Comparison of ENCODE assay signal across 8 cellular contexts in genomic region chr22:45212306-45212709, GRCh38. TPM values are rescaled to one million over a fixed set of nuclear protein-coding genes. Genes with fewer than 3 reads are reported as not detected.
DNase-seq lines count a peak whose midpoint lies in the region; ATAC-seq and TF ChIP-seq lines count a peak whose summit lies in the region.

No MANE protein-coding gene starts in this region.

- H3K4me3 ChIP-seq in BE2C (ENCODE audit: low read depth, low read length) (peak overlapping the region; percentile 60), RWPE2 (ENCODE audit: severe bottlenecking) (peak overlapping the region; percentile 10), neuronal stem cell (ENCODE audit: low read length in 2 of 2) (no peak overlapping the region)

- H3K9me3 ChIP-seq in BE2C (no peaks in the 10 kb centered on the region), RWPE2 (ENCODE audit: severe bottlenecking) (no peaks in the 10 kb centered on the region), neuronal stem cell (replicated peaks in 1 of 2; ENCODE audit: control insufficient read depth in 2 of 2, insufficient read depth in 1 of 2, low read depth in 1 of 2, low read length in 2 of 2) (no peaks in the 10 kb centered on the region)

- H3K4ac ChIP-seq in neuronal stem cell (ENCODE audit: low read length), result no peak overlapping the region

- no peaks in the 10 kb centered on the region for H3K27me3 ChIP-seq in BE2C
- H3K27me3 ChIP-seq in RWPE2 (ENCODE audit: insufficient read depth, poor library complexity, severe bottlenecking), result no peaks in the 10 kb centered on the region
- H3K27me3 ChIP-seq in neuronal stem cell (ENCODE audit: control insufficient read depth in 3 of 3, insufficient read depth in 3 of 3, low read depth in 1 of 3, low read length in 3 of 3), result no peaks in the 10 kb centered on the region

- H2BK12ac ChIP-seq in neuronal stem cell (ENCODE audit: low read length), result no peak overlapping the region

- no peak overlapping the region for H3K4me3 Mint-ChIP-seq in activated T-helper 2 cell treated with anti-CD3 and anti-CD28 coated beads, Interferon-gamma antibody, Interleukin-2, Interleukin-4, amounts not matched to agents 10 μg/mL and 5 μg/mL and 100 μg/mL, durations not matched to agents 14 hours and 24 hours and 36 hours (ENCODE audit: low read depth)

- ATAC-seq in RWPE2 (ENCODE audit: low read depth) (peak; percentile 87), GM21390 (IDR thresholded peaks at IDR 0.05; ENCODE audit: unreplicated experiment) (no peak), HG03378 (IDR thresholded peaks at IDR 0.05; ENCODE audit: unreplicated experiment) (no peak)

- no peak overlapping the region for H3K4me2 ChIP-seq in neuronal stem cell (ENCODE audit: insufficient read depth, low read length, poor library complexity, severe bottlenecking)

- no peaks in the 10 kb centered on the region for H3K79me1 ChIP-seq in neuronal stem cell (ENCODE audit: low read depth, low read length)

- H2BK5ac ChIP-seq in neuronal stem cell (ENCODE audit: low read length), result no peak overlapping the region

- H4K8ac ChIP-seq in neuronal stem cell (ENCODE audit: low read depth, low read length), result no peak overlapping the region

- no peaks in the 10 kb centered on the region for H3K27me3 Mint-ChIP-seq in activated T-helper 2 cell treated with anti-CD3 and anti-CD28 coated beads, Interferon-gamma antibody, Interleukin-2, Interleukin-4, amounts not matched to agents 10 μg/mL and 5 μg/mL and 100 μg/mL, durations not matched to agents 14 hours and 24 hours and 36 hours (ENCODE audit: low read depth)

- H3K14ac ChIP-seq in neuronal stem cell (ENCODE audit: low read length), result no peak overlapping the region

- H3K4me1 Mint-ChIP-seq in activated T-helper 2 cell treated with anti-CD3 and anti-CD28 coated beads, Interferon-gamma antibody, Interleukin-2, Interleukin-4, amounts not matched to agents 10 μg/mL and 5 μg/mL and 100 μg/mL, durations not matched to agents 14 hours and 24 hours and 36 hours (ENCODE audit: low read depth), result no peaks in the 10 kb centered on the region

- H3K9me3 Mint-ChIP-seq in activated T-helper 2 cell treated with anti-CD3 and anti-CD28 coated beads, Interferon-gamma antibody, Interleukin-2, Interleukin-4, amounts not matched to agents 10 μg/mL and 5 μg/mL and 100 μg/mL, durations not matched to agents 14 hours and 24 hours and 36 hours, result no peaks in the 10 kb centered on the region

- H3K23ac ChIP-seq in neuronal stem cell (ENCODE audit: low read depth, low read length, poor library complexity), result peak overlapping the region; percentile 45

- no peaks in the 10 kb centered on the region for H3K36me3 Mint-ChIP-seq in activated T-helper 2 cell treated with anti-CD3 and anti-CD28 coated beads, Interferon-gamma antibody, Interleukin-2, Interleukin-4, amounts not matched to agents 10 μg/mL and 5 μg/mL and 100 μg/mL, durations not matched to agents 14 hours and 24 hours and 36 hours (ENCODE audit: low read depth)

- peaks cover 19% of the 10 kb centered on the region for H3K4me1 ChIP-seq in BE2C
- peaks cover 8% of the 10 kb centered on the region for H3K4me1 ChIP-seq in RWPE2 (ENCODE audit: insufficient read depth, poor library complexity, severe bottlenecking)
- H3K4me1 ChIP-seq in neuronal stem cell (ENCODE audit: control insufficient read depth in 2 of 2, insufficient read depth in 1 of 2, low read depth in 1 of 2, low read length in 2 of 2), result peaks cover 22 to 24% of the 10 kb centered on the region in 2 donors

- no peak overlapping the region for H2AK5ac ChIP-seq in neuronal stem cell (ENCODE audit: low read depth, low read length)

- no peak overlapping the region for H2BK120ac ChIP-seq in neuronal stem cell (ENCODE audit: low read depth, low read length)

- no peak overlapping the region for H3K9ac ChIP-seq in neuronal stem cell (ENCODE audit: low read depth, low read length, poor library complexity)

- H4K91ac ChIP-seq in neuronal stem cell (ENCODE audit: low read depth, low read length, poor library complexity), result no peak overlapping the region

- peak overlapping the region; percentile 47 for H3K27ac ChIP-seq in RWPE2 (ENCODE audit: poor library complexity, severe bottlenecking)
- no peak overlapping the region for H3K27ac ChIP-seq in neuronal stem cell (replicated peaks; ENCODE audit: low read length)

- intact Hi-C loops in activated T-helper 2 cell treated with anti-CD3 and anti-CD28 coated beads, Interferon-gamma antibody, Interleukin-2, Interleukin-4, amounts not matched to agents 10 μg/mL and 5 μg/mL and 100 μg/mL, durations not matched to agents 14 hours and 24 hours and 36 hours (cut with micrococcal nuclease), result no loop called here

- TF ChIP-seq CTCF in BE2C (IDR thresholded peaks at IDR 0.05; ENCODE audit: low read depth, low read length) (no peak), RWPE2 (IDR thresholded peaks at IDR 0.05; ENCODE audit: poor library complexity, severe bottlenecking) (no peak)

- H3K18ac ChIP-seq in neuronal stem cell (ENCODE audit: low read length), result peak overlapping the region; percentile 84

- H3K36me3 ChIP-seq in BE2C (no peaks in the 10 kb centered on the region), RWPE2 (ENCODE audit: low read depth) (peaks cover 19% of the 10 kb centered on the region), neuronal stem cell (replicated peaks in 1 of 2; ENCODE audit: control insufficient read depth in 2 of 2, insufficient read depth in 2 of 2, low read length in 2 of 2) (peaks cover 0 to 10% of the 10 kb centered on the region in 2 donors)

- DNase-seq in BE2C, result peak; percentile 83
- peak; percentile 86 for DNase-seq in RWPE2 (ENCODE audit: low spot score)
- DNase-seq in fibroblast of the conjunctiva (ENCODE audit: low read depth), result peak; percentile 83
- DNase-seq in neuronal stem cell (ENCODE audit: low spot score), result no peak
- DNase-seq in activated gamma-delta T cell treated with Interleukin-2 at 50 U/mL for 16 hours, result no peak
- DNase-seq in activated T-helper 2 cell treated with anti-CD3 and anti-CD28 coated beads, Interferon-gamma antibody, Interleukin-2, Interleukin-4, amounts not matched to agents 10 μg/mL and 5 μg/mL and 100 μg/mL, durations not matched to agents 14 hours and 24 hours and 36 hours (ENCODE audit: low spot score), result no peak

- no peak overlapping the region for H3K27ac Mint-ChIP-seq in activated T-helper 2 cell treated with anti-CD3 and anti-CD28 coated beads, Interferon-gamma antibody, Interleukin-2, Interleukin-4, amounts not matched to agents 10 μg/mL and 5 μg/mL and 100 μg/mL, durations not matched to agents 14 hours and 24 hours and 36 hours

- H2AFZ ChIP-seq in neuronal stem cell (ENCODE audit: low read length), result no peak overlapping the region

- no peak overlapping the region for H2BK15ac ChIP-seq in neuronal stem cell (ENCODE audit: low read length)

- WGBS in neuronal stem cell (ENCODE audit: extremely low coverage in 2 of 2, insufficient read length in 2 of 2, insufficient replicate concordance in 1 of 2), 2 donors, result no CpG with 5 or more reads among the region's 14 CpGs

RNA-seq across cellular contexts. Expression of gene KIAA0930, which starts 28.4 kb away (rescaled TPM):
- 77.2 TPM for polyA plus RNA-seq in BE2C (2012; ENCODE audit: insufficient read depth, insufficient read length, low read depth)
- 62.1 TPM for polyA plus RNA-seq in neuronal stem cell (2013, experiment 1 of 2)
- 61.2 TPM for polyA plus RNA-seq in neuronal stem cell (2013, experiment 2 of 2)
- 39.5 and 45.2 TPM in 2 replicates for total RNA-seq in activated T-helper 2 cell treated with anti-CD3 and anti-CD28 coated beads, Interferon-gamma antibody, Interleukin-2, Interleukin-4, amounts not matched to agents 10 μg/mL and 5 μg/mL and 100 μg/mL, durations not matched to agents 14 hours and 24 hours and 36 hours

RNA-seq across cellular contexts. Expression of gene NUP50, which starts 48.6 kb away (rescaled TPM):
- 54.2 TPM for polyA plus RNA-seq in BE2C (2012; ENCODE audit: insufficient read depth, insufficient read length, low read depth)
- polyA plus RNA-seq in neuronal stem cell (2013, experiment 1 of 2), result 39.5 TPM
- 39.4 TPM for polyA plus RNA-seq in neuronal stem cell (2013, experiment 2 of 2)
- total RNA-seq in activated T-helper 2 cell treated with anti-CD3 and anti-CD28 coated beads, Interferon-gamma antibody, Interleukin-2, Interleukin-4, amounts not matched to agents 10 μg/mL and 5 μg/mL and 100 μg/mL, durations not matched to agents 14 hours and 24 hours and 36 hours, result 150 and 165 TPM in 2 replicates

Comparison
In these comparisons a context has a peak if more than half of its experiments do, and no peak if none do; other contexts are left out.
1. DNase-seq: peak in BE2C (single experiment), RWPE2 (single experiment) and fibroblast of the conjunctiva (single experiment); none in neuronal stem cell (single experiment), activated gamma-delta T cell treated with Interleukin-2 at 50 U/mL for 16 hours (single experiment) and activated T-helper 2 cell treated with anti-CD3 and anti-CD28 coated beads, Interferon-gamma antibody, Interleukin-2, Interleukin-4, amounts not matched to agents 10 μg/mL and 5 μg/mL and 100 μg/mL, durations not matched to agents 14 hours and 24 hours and 36 hours (single experiment).
2. H3K4me3 ChIP-seq: peak in BE2C (single experiment) and RWPE2 (single experiment); none in neuronal stem cell (0 of 2).